8 cellular contexts compared by ENCODE assay signal in the genomic region with DNA sequence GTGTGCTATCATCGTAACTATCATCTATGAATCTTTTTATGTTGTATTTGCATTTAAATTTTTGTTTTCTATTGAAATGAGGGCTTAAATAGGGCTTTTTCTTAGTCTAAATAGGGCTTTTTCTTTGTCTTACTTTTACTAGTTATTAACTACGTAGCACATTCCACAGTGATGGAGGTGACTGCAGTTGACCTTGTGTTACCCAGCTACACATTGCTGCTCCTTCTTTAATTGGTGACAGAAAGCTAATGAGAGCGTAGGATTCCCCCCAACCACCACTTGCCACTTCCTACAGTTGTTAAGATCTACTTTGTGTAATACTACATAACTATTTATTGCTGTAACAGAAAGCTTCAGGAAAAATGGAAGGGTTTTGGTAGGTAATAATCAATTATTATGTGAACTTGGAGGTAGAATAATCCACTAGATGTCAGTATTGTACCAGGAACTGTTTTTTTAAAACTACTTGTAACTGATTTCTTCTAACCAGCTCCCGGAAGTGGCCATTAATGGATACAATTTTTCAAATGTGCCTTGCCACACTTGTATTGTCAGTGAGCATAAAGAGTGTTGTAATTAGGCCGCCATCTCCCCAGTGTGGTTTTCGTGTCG. TPM values are rescaled to one million over a fixed set of nuclear protein-coding genes. Genes with fewer than 3 reads are reported as not detected.
DNase-seq lines count a peak whose midpoint lies in the region; ATAC-seq and TF ChIP-seq lines count a peak whose summit lies in the region.
"Had no signal": no experiment of that assay in that cellular context is flagged by ENCODE, and none has a peak within 500 bp of the region (broad histone marks: within the 10 kb centered on the region; RNA-seq: fewer than 3 reads in every experiment).

No MANE protein-coding gene starts in this region.

- TF ChIP-seq CTCF in GM12873 (IDR thresholded peaks at IDR 0.05; ENCODE audit: insufficient read depth, low read depth, low read length, missing control alignments) (peak; percentile 42), omental fat pad (IDR thresholded peaks at IDR 0.05) (no peak)

- H3K36me3 Mint-ChIP-seq in naive B cell, result peaks cover 11 to 16% of the 10 kb centered on the region in 2 donors

- no peak overlapping the region for H3K4me3 Mint-ChIP-seq in naive B cell

- H3K27me3 Mint-ChIP-seq in naive B cell, result no peaks in the 10 kb centered on the region

- H3K4me1 Mint-ChIP-seq in naive B cell, result peaks cover 0 to 1% (median 0%) of the 10 kb centered on the region in 3 donors

- peak overlapping the region in 2 of 6 donors; percentile 7 to 75 for H3K27ac Mint-ChIP-seq in naive B cell

- peak; percentile 71 for ATAC-seq in HG03159 (IDR thresholded peaks at IDR 0.05; ENCODE audit: unreplicated experiment)
- peak in 1 of 2 donors; percentile 23 for ATAC-seq in naive B cell (ENCODE audit: low read depth in 2 of 2)
- no peak for ATAC-seq in omental fat pad (ENCODE audit: low FRiP score)

- H3K9me3 Mint-ChIP-seq in naive B cell, result no peaks in the 10 kb centered on the region

- DNase-seq in NCI-H526 treated with DMSO at 0.1 percent for 48 hours (lab: John Stamatoyannopoulos, UW) (peak; percentile 33), dedifferentiated amniotic fluid mesenchymal stem cell (ENCODE audit: extremely low spot score) (peak; percentile 43), naive B cell (peak; percentile 15), 8988T (no peak), omental fat pad (ENCODE audit: low spot score) (no peak)

RNA-seq across cellular contexts. Expression of a gene that starts 18.0 kb away (rescaled TPM):
- 10 to 100 TPM; 24.7 to 75.3 (median 31.3) TPM for polyA plus RNA-seq in naive B cell (ENCODE audit: low read depth in 6 of 6)
- total RNA-seq in omental fat pad, result 10 to 100 TPM; 35.6 to 83.3 (median 43.0) TPM

RNA-seq across cellular contexts. Expression of a gene that starts 18.1 kb away (rescaled TPM):
- polyA plus RNA-seq in naive B cell (ENCODE audit: low read depth in 6 of 6), result 10 to 100 TPM in 5 of 6 donors, 1 to 10 TPM in 1; 9.2 to 22.1 (median 12.4) TPM
- 10 to 100 TPM in 2 of 4 donors, 1 to 10 TPM in 2; 4.5 to 17.8 (median 10.3) TPM for total RNA-seq in omental fat pad

RNA-seq across cellular contexts. Expression of a gene that starts 36.0 kb away (rescaled TPM):
- not detected for polyA plus RNA-seq in naive B cell (ENCODE audit: low read depth in 6 of 6)
- total RNA-seq in omental fat pad, result under 1 TPM in 1 of 4 donors, not detected in 3; 0.88 TPM
- total RNA-seq: activated CD8-positive, alpha-beta memory T cell treated with anti-CD3 and anti-CD28 coated beads for 36 hours had no signal

Comparison
In these comparisons a context has a peak if more than half of its experiments do, and no peak if none do; other contexts are left out.
1. DNase-seq: peak in NCI-H526 treated with DMSO at 0.1 percent for 48 hours (single experiment), dedifferentiated amniotic fluid mesenchymal stem cell (single experiment) and naive B cell (single experiment); none in 8988T (single experiment) and omental fat pad (single experiment).